ENCODE assay signal across 10 cellular contexts in the genomic region with DNA sequence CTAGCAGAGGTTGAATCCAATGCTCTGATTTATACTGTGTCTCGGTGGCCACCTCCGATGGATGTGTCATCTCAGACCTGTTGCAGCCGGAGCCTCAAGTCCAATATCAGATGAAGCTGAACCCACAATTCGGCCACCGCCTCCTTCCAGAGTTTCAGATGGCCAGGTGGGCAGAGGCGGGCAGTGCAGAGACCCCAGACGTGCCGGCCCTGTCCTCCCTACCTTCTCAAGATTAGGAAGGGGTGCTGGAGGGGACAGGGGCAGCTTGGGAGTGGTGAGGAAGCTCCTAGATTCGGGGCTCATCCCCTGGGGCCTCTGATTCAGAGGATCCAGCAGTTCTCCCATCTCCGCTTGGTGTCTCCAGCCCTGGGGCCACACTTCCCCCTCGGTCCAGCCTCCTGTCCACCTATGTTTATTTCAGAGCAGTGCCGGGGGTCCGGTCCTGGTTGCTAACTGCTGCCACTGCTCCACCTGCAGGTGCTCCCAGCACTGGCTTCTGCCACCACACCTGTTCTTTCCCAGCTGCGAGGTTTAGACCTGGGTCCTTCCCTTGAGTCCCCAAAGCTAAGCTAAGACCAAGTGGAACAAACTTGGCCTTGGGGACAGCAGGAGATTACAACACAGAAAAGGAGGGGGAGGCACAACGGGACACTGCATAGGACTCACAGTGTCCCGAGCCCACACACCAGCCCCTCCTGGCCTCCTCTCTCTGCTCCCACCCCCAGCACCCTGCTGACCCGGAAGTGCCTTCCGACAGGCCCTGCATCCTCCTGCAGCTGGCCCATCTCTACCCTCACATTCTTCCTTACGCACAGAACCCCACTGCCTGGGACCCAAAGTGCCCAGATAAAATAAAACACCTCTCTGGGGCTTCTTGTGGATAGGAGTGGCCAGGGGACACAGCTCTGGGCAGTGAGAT.
DNase-seq lines count a peak whose midpoint lies in the region; TF ChIP-seq lines count a peak whose summit lies in the region.
"Had no signal": no experiment of that assay in that cellular context is flagged by ENCODE, and none has a peak within 500 bp of the region (broad histone marks: within the 10 kb centered on the region; RNA-seq: fewer than 3 reads in every experiment).

No MANE protein-coding gene starts in this region.

- H3K27me3 Mint-ChIP-seq in activated T-cell treated with anti-CD3 and anti-CD28 coated beads, Interleukin-2, amount 50 U/mL, for 24 hours, result peaks cover 12% of the 10 kb centered on the region
- H3K27me3 Mint-ChIP-seq in brain, result peaks cover 38% of the 10 kb centered on the region
- peaks cover 46% of the 10 kb centered on the region for H3K27me3 Mint-ChIP-seq in progenitor cell of endocrine pancreas

- no peak overlapping the region for H3K27ac ChIP-seq in colonic mucosa
- H3K27ac ChIP-seq: brain microvascular endothelial cell had no signal

- no peak overlapping the region for H3K4me3 ChIP-seq in colonic mucosa

- TF ChIP-seq CTCF in brain (conservative IDR thresholded peaks at IDR 0.05), result no peak
- no peak for TF ChIP-seq CTCF in progenitor cell of endocrine pancreas (IDR thresholded peaks at IDR 0.05; ENCODE audit: unreplicated experiment)
- no peak for TF ChIP-seq CTCF in colonic mucosa (IDR thresholded peaks at IDR 0.05)

- H3K9ac ChIP-seq in colonic mucosa (ENCODE audit: low read depth in 2 of 2, low read length in 2 of 2), result no peak overlapping the region

- no peak overlapping the region for H3K27ac Mint-ChIP-seq in activated T-cell treated with anti-CD3 and anti-CD28 coated beads, Interleukin-2, amount 50 U/mL, for 24 hours
- H3K27ac Mint-ChIP-seq in brain (no peak overlapping the region), progenitor cell of endocrine pancreas (peak overlapping the region; percentile 71)

- peaks cover 13% of the 10 kb centered on the region for H3K27me3 ChIP-seq in colonic mucosa

- peaks cover 2% of the 10 kb centered on the region for H3K36me3 Mint-ChIP-seq in activated T-cell treated with anti-CD3 and anti-CD28 coated beads, Interleukin-2, amount 50 U/mL, for 24 hours (ENCODE audit: low read depth)
- no peaks in the 10 kb centered on the region for H3K36me3 Mint-ChIP-seq in brain
- no peaks in the 10 kb centered on the region for H3K36me3 Mint-ChIP-seq in progenitor cell of endocrine pancreas (ENCODE audit: insufficient read depth)

- peak overlapping the region; percentile 85 for H3K4me3 Mint-ChIP-seq in activated T-cell treated with anti-CD3 and anti-CD28 coated beads, Interleukin-2, amount 50 U/mL, for 24 hours
- peak overlapping the region; percentile 88 to 94 (median 90) for H3K4me3 Mint-ChIP-seq in brain
- H3K4me3 Mint-ChIP-seq in progenitor cell of endocrine pancreas (ENCODE audit: low read depth), result peak overlapping the region; percentile 83

- intact Hi-C loops in colonic mucosa (cut with DNase I), result no loop called here

- peaks cover 3% of the 10 kb centered on the region for H3K4me1 ChIP-seq in colonic mucosa

- H3K4me1 Mint-ChIP-seq in activated T-cell treated with anti-CD3 and anti-CD28 coated beads, Interleukin-2, amount 50 U/mL, for 24 hours (ENCODE audit: low read depth), result peaks cover 10% of the 10 kb centered on the region
- H3K4me1 Mint-ChIP-seq in brain (peaks cover 24% of the 10 kb centered on the region), progenitor cell of endocrine pancreas (ENCODE audit: low read depth) (peaks cover 6% of the 10 kb centered on the region)

- no peaks in the 10 kb centered on the region for H3K9me3 Mint-ChIP-seq in activated T-cell treated with anti-CD3 and anti-CD28 coated beads, Interleukin-2, amount 50 U/mL, for 24 hours
- H3K9me3 Mint-ChIP-seq in brain (no peaks in the 10 kb centered on the region), progenitor cell of endocrine pancreas (ENCODE audit: low read depth) (no peaks in the 10 kb centered on the region)

- DNase-seq in activated T-cell treated with anti-CD3 and anti-CD28 coated beads, Interleukin-2, amount 50 U/mL, for 24 hours, result no peak
- no peak for DNase-seq in activated T-cell treated with anti-CD3 and anti-CD28 coated beads, Interleukin-2, amount 50 U/mL, for 1 hour
- peak; percentile 55 for DNase-seq in M059J (ENCODE audit: low read depth)
- DNase-seq in progenitor cell of endocrine pancreas (ENCODE audit: low spot score, unreplicated experiment), result no peak
- DNase-seq in stimulated activated CD4-positive, alpha-beta T cell treated with anti-CD3 and anti-CD28 coated beads, Interleukin-2, amount 100 ng/mL, for 24 hours, result no peak
- no peak for DNase-seq in colonic mucosa
- no peak for DNase-seq in medulla oblongata (ENCODE audit: extremely low spot score)
- DNase-seq: brain microvascular endothelial cell; stimulated activated naive CD4-positive, alpha-beta T cell treated with Interleukin-2 at 50 U/mL for 16 hours had no signal

- no peaks in the 10 kb centered on the region for H3K9me3 ChIP-seq in colonic mucosa

- H3K36me3 ChIP-seq in colonic mucosa, result no peaks in the 10 kb centered on the region
- H3K36me3 ChIP-seq: brain microvascular endothelial cell had no signal
